8 cellular contexts compared by ENCODE assay signal in the genomic region with DNA sequence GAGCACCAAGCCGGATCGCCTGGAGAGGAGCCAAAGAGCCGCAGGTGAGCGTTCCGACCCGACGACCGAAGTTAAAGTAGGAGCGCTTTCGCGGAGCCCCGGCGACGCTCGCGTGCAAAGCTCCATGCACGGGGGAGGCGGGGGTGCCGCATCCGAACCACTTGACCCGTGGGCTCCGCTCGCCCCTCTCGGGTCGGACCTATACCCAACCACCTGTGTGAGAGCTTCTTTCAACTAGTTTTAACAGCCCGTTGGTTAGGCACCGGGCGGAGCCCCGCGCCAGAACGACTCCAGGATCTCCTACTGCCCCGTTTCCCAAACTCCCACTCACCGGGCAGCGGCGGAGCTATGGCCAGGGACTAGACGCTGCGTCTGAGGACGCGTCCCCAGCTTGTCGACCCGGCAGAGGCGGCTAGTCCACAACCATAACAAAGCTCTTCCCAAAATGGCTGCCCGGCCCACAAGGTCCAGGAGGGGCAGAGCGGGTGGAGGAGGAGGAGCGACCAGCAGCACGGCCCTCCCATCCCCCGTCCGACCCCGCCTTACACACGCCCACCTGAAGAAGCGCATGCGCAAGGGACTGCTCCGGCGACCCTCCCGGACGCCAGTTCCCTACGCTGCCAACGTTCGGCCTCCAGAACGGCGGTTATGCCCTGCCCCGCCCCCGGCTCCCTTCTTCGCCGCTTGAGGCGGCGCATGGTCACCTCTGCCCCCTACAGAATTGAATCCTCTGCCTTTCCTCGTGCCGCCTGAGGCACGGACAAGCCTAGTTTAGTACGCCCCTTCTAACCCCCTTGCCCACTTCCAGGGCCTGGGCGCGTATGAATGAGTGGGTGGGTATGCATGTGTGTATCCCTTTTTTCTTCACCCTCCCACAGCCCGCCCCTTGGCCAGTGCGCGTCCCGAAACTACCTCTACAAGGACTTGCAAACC. TPM values are rescaled to one million over a fixed set of nuclear protein-coding genes. Genes with fewer than 3 reads are reported as not detected.
DNase-seq lines count a peak whose midpoint lies in the region; ATAC-seq and TF ChIP-seq lines count a peak whose summit lies in the region.

A gene with protein sequence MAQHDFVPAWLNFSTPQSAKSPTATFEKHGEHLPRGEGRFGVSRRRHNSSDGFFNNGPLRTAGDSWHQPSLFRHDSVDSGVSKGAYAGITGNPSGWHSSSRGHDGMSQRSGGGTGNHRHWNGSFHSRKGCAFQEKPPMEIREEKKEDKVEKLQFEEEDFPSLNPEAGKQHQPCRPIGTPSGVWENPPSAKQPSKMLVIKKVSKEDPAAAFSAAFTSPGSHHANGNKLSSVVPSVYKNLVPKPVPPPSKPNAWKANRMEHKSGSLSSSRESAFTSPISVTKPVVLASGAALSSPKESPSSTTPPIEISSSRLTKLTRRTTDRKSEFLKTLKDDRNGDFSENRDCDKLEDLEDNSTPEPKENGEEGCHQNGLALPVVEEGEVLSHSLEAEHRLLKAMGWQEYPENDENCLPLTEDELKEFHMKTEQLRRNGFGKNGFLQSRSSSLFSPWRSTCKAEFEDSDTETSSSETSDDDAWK (minus strand): TSS at position 453 of the 933 bp plus-strand sequence. CDS start 27,446 bp downstream, outside the sequence.

- peaks cover 16% of the 10 kb centered on the region for H4K20me1 ChIP-seq in OCI-LY3 (ENCODE audit: insufficient read depth, low read length)

- peak within 1 kb of the TSS; percentile 91 for H2AFZ ChIP-seq in OCI-LY3 (ENCODE audit: low read depth, low read length)

- H3K27me3 ChIP-seq in OCI-LY3 (ENCODE audit: low read depth, low read length): no peaks in the 10 kb centered on the region

- H3K9me3 ChIP-seq in OCI-LY3 (ENCODE audit: insufficient read depth, low read length) (no peaks in the 10 kb centered on the region), mucosa of descending colon (no peaks in the 10 kb centered on the region)

- TF ChIP-seq CTCF in OCI-LY3 (IDR thresholded peaks at IDR 0.05; ENCODE audit: low read depth, low read length) (0 out of 2 replicates have a peak, but pooled peaks have one; percentile 8), mucosa of descending colon (IDR thresholded peaks at IDR 0.05) (no peak)

- intact Hi-C loops in mucosa of descending colon (cut with DNase I, micrococcal nuclease): no loop called here

- DNase-seq in DMS 273 (lab: John Stamatoyannopoulos, UW; ENCODE audit: unreplicated experiment) (peak; percentile 98), HuH-7 (ENCODE audit: low spot score) (peak; percentile 91), activated T-cell treated with anti-CD3 and anti-CD28 coated beads for 1 hour (ENCODE audit: low read depth) (peak; percentile 96), epidermal melanocyte (ENCODE audit: insufficient read length, low spot score) (peak; percentile 92), mucosa of descending colon (peak; percentile 98 to 99 (median 99))
- DNase-seq in stimulated activated CD8-positive, alpha-beta memory T cell treated with anti-CD3 and anti-CD28 coated beads, Interleukin-4, amount 100 ng/mL, for 24 hours (ENCODE audit: low read depth): peak; percentile 97

- H3K4me1 ChIP-seq in OCI-LY3 (ENCODE audit: low read length) (peaks cover 18% of the 10 kb centered on the region), mucosa of descending colon (ENCODE audit: low read depth) (peaks cover 37% of the 10 kb centered on the region)

- H3K27ac ChIP-seq in OCI-LY3 (ENCODE audit: low read length): peak within 1 kb of the TSS; percentile 94

- peaks cover 89% of the 10 kb centered on the region for H3K79me2 ChIP-seq in OCI-LY3 (ENCODE audit: low read length)

- peak within 1 kb of the TSS; percentile 96 for H3K4me2 ChIP-seq in OCI-LY3 (ENCODE audit: low read length)

- H3K36me3 ChIP-seq in OCI-LY3 (replicated peaks; ENCODE audit: low read depth, low read length) (peaks cover 3% of the 10 kb centered on the region), mucosa of descending colon (ENCODE audit: low read depth) (no peaks in the 10 kb centered on the region)

- peak within 1 kb of the TSS; percentile 99 for H3K9ac ChIP-seq in OCI-LY3 (ENCODE audit: low read length)

- ATAC-seq in GM21447 (IDR thresholded peaks at IDR 0.05; ENCODE audit: unreplicated experiment): peak; percentile 53
- ATAC-seq in mucosa of descending colon: peak; percentile 86

- peak within 1 kb of the TSS; percentile 99 for H3K4me3 ChIP-seq in OCI-LY3 (ENCODE audit: low read length)
- peak within 1 kb of the TSS; percentile 94 for H3K4me3 ChIP-seq in mucosa of descending colon

RNA-seq across cellular contexts. Expression of the gene that starts here (rescaled TPM):
- 100 to 1,000 TPM; 167 to 246 (median 179) TPM for total RNA-seq in mucosa of descending colon

Comparison
In these comparisons a context has a peak if more than half of its experiments do, and no peak if none do; other contexts are left out.
1. Peak in every context shown above with its lines: DNase-seq, ATAC-seq, H3K4me3 ChIP-seq and H3K27ac ChIP-seq.